In the genomic region with DNA sequence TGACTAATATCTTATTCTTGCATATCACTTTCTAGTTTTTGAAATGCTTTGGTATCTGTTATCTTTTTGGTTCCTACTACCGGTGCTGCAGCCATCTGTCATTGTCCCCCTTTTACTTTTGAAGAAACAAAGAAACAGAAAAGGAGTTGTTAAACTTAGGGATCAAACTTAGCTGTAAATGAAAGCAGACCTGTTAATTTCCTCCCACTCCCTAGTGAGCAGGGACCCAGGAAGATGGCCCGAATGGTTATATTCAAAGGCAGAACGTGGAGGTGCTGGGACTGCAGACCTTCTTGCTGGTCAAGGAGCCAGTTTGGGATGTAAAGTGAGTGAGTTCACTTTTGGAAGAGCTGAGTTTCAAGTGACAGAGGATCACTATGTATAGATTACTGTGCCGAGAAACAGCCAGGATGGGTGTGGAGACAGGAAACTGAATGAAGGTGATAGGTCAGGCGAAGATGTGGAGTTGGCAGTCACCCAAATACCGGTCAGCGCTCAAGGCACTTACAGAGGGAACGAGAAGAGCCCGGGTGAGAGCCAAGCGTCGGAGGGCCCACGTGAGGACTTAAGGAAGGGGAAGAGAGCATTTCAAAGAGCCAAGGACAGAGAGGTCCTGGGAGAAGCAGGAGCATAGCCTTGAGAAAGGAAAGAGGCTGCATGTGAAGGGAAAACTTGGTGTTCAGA, we compare ENCODE assay signal across 1 cellular context.
A peak's percentile ranks its signal among the peaks of the same experiment; 100 is the strongest.
TF ChIP-seq lines count a peak whose summit lies in the region.

No MANE protein-coding gene starts in this region.

TF ChIP-seq in HEK293, 187 proteins besides CTCF, POLR2A, EP300 and RAD21 (continued from another document):
- TF ChIP-seq, protein P1, sequence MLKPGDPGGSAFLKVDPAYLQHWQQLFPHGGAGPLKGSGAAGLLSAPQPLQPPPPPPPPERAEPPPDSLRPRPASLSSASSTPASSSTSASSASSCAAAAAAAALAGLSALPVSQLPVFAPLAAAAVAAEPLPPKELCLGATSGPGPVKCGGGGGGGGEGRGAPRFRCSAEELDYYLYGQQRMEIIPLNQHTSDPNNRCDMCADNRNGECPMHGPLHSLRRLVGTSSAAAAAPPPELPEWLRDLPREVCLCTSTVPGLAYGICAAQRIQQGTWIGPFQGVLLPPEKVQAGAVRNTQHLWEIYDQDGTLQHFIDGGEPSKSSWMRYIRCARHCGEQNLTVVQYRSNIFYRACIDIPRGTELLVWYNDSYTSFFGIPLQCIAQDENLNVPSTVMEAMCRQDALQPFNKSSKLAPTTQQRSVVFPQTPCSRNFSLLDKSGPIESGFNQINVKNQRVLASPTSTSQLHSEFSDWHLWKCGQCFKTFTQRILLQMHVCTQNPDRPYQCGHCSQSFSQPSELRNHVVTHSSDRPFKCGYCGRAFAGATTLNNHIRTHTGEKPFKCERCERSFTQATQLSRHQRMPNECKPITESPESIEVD (tag by site-specific recombination; IDR thresholded peaks at IDR 0.05), result no peak
- TF ChIP-seq ZNF37A (tag by site-specific recombination; IDR thresholded peaks at IDR 0.05), result no peak
- no peak for TF ChIP-seq ZNF223 (tag by site-specific recombination; IDR thresholded peaks at IDR 0.05)
- TF ChIP-seq ZNF114 (tag by site-specific recombination; IDR thresholded peaks at IDR 0.05), result no peak
- TF ChIP-seq ZNF571 (tag by site-specific recombination; IDR thresholded peaks at IDR 0.05), result no peak
- peak; percentile 36; the same call in 1 of the 2 replicates for TF ChIP-seq ZNF335 (tag by site-specific recombination; conservative IDR thresholded peaks at IDR 0.05)
- no peak for TF ChIP-seq OSR2 (tag by site-specific recombination; IDR thresholded peaks at IDR 0.05)
- TF ChIP-seq ZBTB7A (tag by site-specific recombination; IDR thresholded peaks at IDR 0.05; ENCODE audit: low read depth), result no peak
- TF ChIP-seq RBAK (tag by site-specific recombination; IDR thresholded peaks at IDR 0.05), result no peak
- TF ChIP-seq SCRT2 (tag by site-specific recombination; IDR thresholded peaks at IDR 0.05), result no peak
- no peak for TF ChIP-seq ZNF792 (tag by site-specific recombination; IDR thresholded peaks at IDR 0.05)
- TF ChIP-seq WT1 (tag by site-specific recombination; IDR thresholded peaks at IDR 0.05), result no peak
- no peak for TF ChIP-seq ZNF701 (tag by site-specific recombination; IDR thresholded peaks at IDR 0.05)
- no peak for TF ChIP-seq ZNF555 (tag by site-specific recombination; conservative IDR thresholded peaks at IDR 0.05)
- TF ChIP-seq ZNF274 (IDR thresholded peaks at IDR 0.05; ENCODE audit: low read length), result no peak
- no peak for TF ChIP-seq ZNF274 (tag by site-specific recombination; IDR thresholded peaks at IDR 0.05; ENCODE audit: borderline replicate concordance)
- no peak for TF ChIP-seq ZNF10 (tag by site-specific recombination; IDR thresholded peaks at IDR 0.05)
- TF ChIP-seq, protein P2, sequence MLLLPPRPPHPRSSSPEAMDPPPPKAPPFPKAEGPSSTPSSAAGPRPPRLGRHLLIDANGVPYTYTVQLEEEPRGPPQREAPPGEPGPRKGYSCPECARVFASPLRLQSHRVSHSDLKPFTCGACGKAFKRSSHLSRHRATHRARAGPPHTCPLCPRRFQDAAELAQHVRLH (tag by site-specific recombination; IDR thresholded peaks at IDR 0.05), result no peak
- TF ChIP-seq GLI2 (tag by site-specific recombination; IDR thresholded peaks at IDR 0.05; ENCODE audit: borderline replicate concordance, low read depth), result no peak
- TF ChIP-seq ZNF76 (tag by site-specific recombination; IDR thresholded peaks at IDR 0.05; ENCODE audit: borderline replicate concordance, low read depth), result no peak
TF ChIP-seq in HEK293: peak in this region for 5.
